Comparison of ENCODE assay signal across 25 cellular contexts in genomic region chr16:22973451-22973991, GRCh38.
"Had no signal": no experiment of that assay in that cellular context is flagged by ENCODE, and none has a peak within 500 bp of the region (broad histone marks: within the 10 kb centered on the region; RNA-seq: fewer than 3 reads in every experiment).

No MANE protein-coding gene starts in this region.

- H3K27ac ChIP-seq: coronary artery, dorsolateral prefrontal cortex, gastrocnemius medialis, heart right ventricle, parathyroid adenoma, prostate gland, spleen, testis, tibial nerve had no signal

- H3K4me3 ChIP-seq: coronary artery, dorsolateral prefrontal cortex, gastrocnemius medialis, heart right ventricle, prostate gland, spleen, testis, tibial nerve had no signal

- H3K4me1 Mint-ChIP-seq: mesothelial cell of epicardium; natural killer cell; stimulated activated naive B cell treated with anti-CD40 and anti-IgM and Interleukin-4, amounts not matched to agents 10 μg/mL and 1 μg/mL and 100 μg/mL, for 72 hours; stimulated activated naive CD8-positive, alpha-beta T cell treated with anti-CD3 and anti-CD28 coated beads, Interleukin-15, amount 100 ng/mL, for 72 hours had no signal

- H3K9me3 Mint-ChIP-seq: mesothelial cell of epicardium; natural killer cell; stimulated activated naive B cell treated with anti-CD40 and anti-IgM and Interleukin-4, amounts not matched to agents 10 μg/mL and 1 μg/mL and 100 μg/mL, for 72 hours; stimulated activated naive CD8-positive, alpha-beta T cell treated with anti-CD3 and anti-CD28 coated beads, Interleukin-15, amount 100 ng/mL, for 72 hours had no signal

- H3K9me3 ChIP-seq: gastrocnemius medialis, heart right ventricle, prostate gland, spleen, testis, tibial nerve had no signal

- DNase-seq: dorsolateral prefrontal cortex; effector CD8-positive, alpha-beta T cell; gastrocnemius medialis; heart right ventricle; hypothalamus; kidney glomerular epithelial cell; natural killer cell; occipital lobe; spleen; stimulated activated CD4-positive, alpha-beta T cell treated with anti-CD3 and anti-CD28 coated beads, Interleukin-15, amount 100 ng/mL, for 24 hours; stimulated activated CD4-positive, alpha-beta T cell treated with anti-CD3 and anti-CD28 coated beads, Interleukin-1b, Interleukin-23, amount 100 ng/mL, for 48 hours; stimulated activated CD4-positive, alpha-beta T cell treated with anti-CD3 and anti-CD28 coated beads, Interleukin-4, amount 100 ng/mL, for 24 hours; stimulated activated naive B cell treated with anti-CD40 and anti-IgM and Interleukin-4, amounts not matched to agents 10 μg/mL and 1 μg/mL and 100 μg/mL, for 72 hours; stimulated activated naive CD8-positive, alpha-beta T cell treated with anti-CD3 and anti-CD28 coated beads, Interleukin-15, amount 100 ng/mL, for 72 hours; testis had no signal

- H3K36me3 Mint-ChIP-seq: mesothelial cell of epicardium; natural killer cell; stimulated activated naive B cell treated with anti-CD40 and anti-IgM and Interleukin-4, amounts not matched to agents 10 μg/mL and 1 μg/mL and 100 μg/mL, for 72 hours had no signal

- ATAC-seq: esophagus mucosa; gastrocnemius medialis; heart right ventricle; left lobe of liver; natural killer cell; sciatic nerve; stimulated activated naive B cell treated with anti-CD40 and anti-IgM and Interleukin-4, amounts not matched to agents 10 μg/mL and 1 μg/mL and 100 μg/mL, for 72 hours; stimulated activated naive CD8-positive, alpha-beta T cell treated with anti-CD3 and anti-CD28 coated beads, Interleukin-15, amount 100 ng/mL, for 72 hours had no signal

- H3K36me3 ChIP-seq: gastrocnemius medialis, heart right ventricle, prostate gland, spleen, tibial nerve had no signal

- H3K27ac Mint-ChIP-seq: mesothelial cell of epicardium; natural killer cell; stimulated activated naive B cell treated with anti-CD40 and anti-IgM and Interleukin-4, amounts not matched to agents 10 μg/mL and 1 μg/mL and 100 μg/mL, for 72 hours; stimulated activated naive CD8-positive, alpha-beta T cell treated with anti-CD3 and anti-CD28 coated beads, Interleukin-15, amount 100 ng/mL, for 72 hours had no signal

- FAIRE-seq: endometrium, islet of Langerhans had no signal

- H2AFZ ChIP-seq: parathyroid adenoma had no signal

- H3K4me3 Mint-ChIP-seq: mesothelial cell of epicardium; natural killer cell; stimulated activated naive B cell treated with anti-CD40 and anti-IgM and Interleukin-4, amounts not matched to agents 10 μg/mL and 1 μg/mL and 100 μg/mL, for 72 hours; stimulated activated naive CD8-positive, alpha-beta T cell treated with anti-CD3 and anti-CD28 coated beads, Interleukin-15, amount 100 ng/mL, for 72 hours had no signal

- H3K4me1 ChIP-seq: parathyroid adenoma, prostate gland, spleen, testis, tibial nerve had no signal

- H3K9ac ChIP-seq: parathyroid adenoma had no signal

- H3K79me2 ChIP-seq: parathyroid adenoma had no signal

- H3K27me3 ChIP-seq: gastrocnemius medialis, testis, tibial nerve had no signal
